In the genomic region with DNA sequence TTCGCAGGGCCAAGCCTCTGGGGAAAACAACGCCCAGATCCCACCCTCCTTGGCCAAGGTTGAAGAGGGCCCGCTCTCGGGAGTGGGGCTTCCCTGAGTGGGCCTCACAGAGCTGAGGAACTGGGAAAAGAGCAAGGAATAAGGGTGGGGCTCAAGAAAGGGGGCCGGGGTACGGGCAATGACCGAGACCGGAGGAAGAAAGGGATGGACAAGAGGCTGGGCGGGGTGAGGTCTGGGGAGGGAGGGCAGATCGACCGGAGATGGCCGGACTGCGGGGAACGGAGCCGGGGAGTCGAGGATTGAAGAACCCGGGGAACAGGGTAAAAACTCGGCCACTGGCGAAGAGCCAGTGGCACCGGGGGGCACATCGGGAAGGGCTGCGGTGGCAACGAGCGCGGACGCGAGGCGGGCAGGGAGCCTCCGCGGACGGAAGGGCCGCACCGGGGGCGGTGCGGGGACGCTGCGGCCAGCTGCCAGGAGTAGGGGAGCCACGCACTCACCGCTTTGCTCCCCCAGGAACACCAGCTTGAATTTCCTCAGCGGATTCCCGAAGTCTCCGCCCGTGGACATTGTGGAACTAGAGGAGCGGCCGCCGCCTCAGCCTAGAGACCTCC, we compare ENCODE assay signal across 8 cellular contexts. TPM values are rescaled to one million over a fixed set of nuclear protein-coding genes. Genes with fewer than 3 reads are reported as not detected.
DNase-seq lines count a peak whose midpoint lies in the region; ATAC-seq and TF ChIP-seq lines count a peak whose summit lies in the region.

No MANE protein-coding gene starts in this region.

- H3K27me3 ChIP-seq in Panc1 (ENCODE audit: control insufficient read depth, insufficient read depth, low read length) (no peaks in the 10 kb centered on the region), breast epithelium (no peaks in the 10 kb centered on the region), spleen (replicated peaks in 1 of 7) (no peaks in the 10 kb centered on the region)

- CTCF ChIA-PET in Panc1 (lab: Charles Lee) = interaction anchor here (0.6 kb wide), 1 partner anchor 979 kb away, joined by 9 read pairs; no protein-coding TSS in a partner anchor

- intact Hi-C loops in Panc1 (cut with micrococcal nuclease; ENCODE audit: unreplicated experiment) (loop anchor here (10.0 kb wide), 1 partner anchor 175 kb away; no protein-coding TSS in a partner anchor), breast epithelium (cut with DNase I; ENCODE audit: low total_unique reads) (no loop called here), spleen (cut with DNase I; ENCODE audit: low total_unique reads) (no loop called here)

- BruUV-seq in Panc1 (replicated peaks; lab: Mats Ljungman, UMichigan) = TSS peak; percentile 72

- no peaks in the 10 kb centered on the region for H3K36me3 ChIP-seq in Panc1 (ENCODE audit: control insufficient read depth, insufficient read depth, low read length)
- H3K36me3 ChIP-seq in breast epithelium = no peaks in the 10 kb centered on the region
- no peaks in the 10 kb centered on the region for H3K36me3 ChIP-seq in spleen

- ATAC-seq in HG02763 (IDR thresholded peaks at IDR 0.05; ENCODE audit: unreplicated experiment) (peak; percentile 4), Panc1 (peak; percentile 45), HG03342 (IDR thresholded peaks at IDR 0.05; ENCODE audit: unreplicated experiment) (no peak)

- H3K27ac ChIP-seq in Panc1 (ENCODE audit: low read length) (peak overlapping the region; percentile 65), breast epithelium (peak overlapping the region; percentile 96 to 98), spleen (peak overlapping the region; percentile 87 to 99 (median 98))

- H3K4me3 ChIP-seq in Panc1 (ENCODE audit: low read depth in 2 of 2, low read length in 2 of 2) (peak overlapping the region; percentile 58 to 85), breast epithelium (peak overlapping the region; percentile 75 to 98 (median 91)), spleen (peak overlapping the region; percentile 82 to 95 (median 87))

- in situ Hi-C loops in Panc1 (cut with HindIII; ENCODE audit: low pct_unique_long_range_greater_than_20kb, low sequenced_read_pairs) = no loop called here

- no peak for TF ChIP-seq POLR2A in breast epithelium (IDR thresholded peaks at IDR 0.05)
- TF ChIP-seq POLR2A in spleen (IDR thresholded peaks at IDR 0.05) = no peak

- H3K9me3 ChIP-seq in Panc1 (ENCODE audit: control insufficient read depth, insufficient read depth, low read depth, low read length) (no peaks in the 10 kb centered on the region), breast epithelium (no peaks in the 10 kb centered on the region), spleen (no peaks in the 10 kb centered on the region)

- TF ChIP-seq CTCF in Panc1 (IDR thresholded peaks at IDR 0.05) (no peak), breast epithelium (IDR thresholded peaks at IDR 0.05) (no peak), spleen (IDR thresholded peaks at IDR 0.05 in 8 of 11, conservative IDR thresholded peaks at IDR 0.05 in 3 of 11) (no peak)

- DNase-seq in NCI-H345 (lab: John Stamatoyannopoulos, UW) (peak; percentile 30), NCI-H345 treated with DMSO at 0.1 percent for 48 hours (lab: John Stamatoyannopoulos, UW; ENCODE audit: unreplicated experiment) (no peak), Panc1 (ENCODE audit: low read depth, low spot score) (no peak), breast epithelium (ENCODE audit: low spot score in 2 of 2) (peak; percentile 61 to 69), islet precursor cell (peak; percentile 62), spleen (no peak)

- H3K4me1 ChIP-seq in Panc1 (ENCODE audit: control insufficient read depth, insufficient read depth, low read length) (peaks cover 19% of the 10 kb centered on the region; the same call in 1 of the 2 replicates), breast epithelium (peaks cover 0 to 10% of the 10 kb centered on the region in 2 donors), spleen (peaks cover 18 to 54% (median 26%) of the 10 kb centered on the region in 6 donors)

- POLR2A ChIA-PET in Panc1 (lab: Charles Lee) = interaction anchor here (0.9 to 1.7 kb wide), 3 partner anchors 16 to 127 kb away, joined by 3 to 9 read pairs (median 5); no protein-coding TSS in a partner anchor

- 0 to 1% (median 1%) methylated on average over 41 to 46 of the region's 46 CpGs for WGBS in spleen, 5 donors

RNA-seq across cellular contexts. Expression of a gene that starts 0.7 kb away (rescaled TPM):
- total RNA-seq in Panc1 (2021; ENCODE audit: unreplicated experiment) = 149 TPM
- 93.7 TPM for polyA plus RNA-seq in Panc1 (2012; ENCODE audit: insufficient read length)
- total RNA-seq in breast epithelium = 100 to 1,000 TPM in 2 of 3 donors, 10 to 100 TPM in 1; 79.6 to 119 (median 102) TPM
- 100 to 1,000 TPM in 3 of 7 donors, 10 to 100 TPM in 4; 94.9 to 144 (median 99.8) TPM for total RNA-seq in spleen
- 10 to 100 TPM; 25.7 to 55.3 (median 36.9) TPM for polyA plus RNA-seq in spleen

RNA-seq across cellular contexts. Expression of a gene that starts 27.5 kb away (rescaled TPM):
- total RNA-seq in Panc1 (2021; ENCODE audit: unreplicated experiment) (42.0 TPM), breast epithelium (10 to 100 TPM in 2 of 3 donors, 1 to 10 TPM in 1; 6.9 to 28.2 (median 15.7) TPM), spleen (10 to 100 TPM; 10.7 to 27.3 (median 24.3) TPM)
- 27.0 TPM for polyA plus RNA-seq in Panc1 (2012; ENCODE audit: insufficient read length)
- polyA plus RNA-seq in spleen = 10 to 100 TPM; 31.8 to 46.6 (median 41.9) TPM

Comparison
In these comparisons a context has a peak if more than half of its experiments do, and no peak if none do; other contexts are left out.
1. DNase-seq: peak in NCI-H345 (single experiment), breast epithelium (2 of 2) and islet precursor cell (single experiment); none in NCI-H345 treated with DMSO at 0.1 percent for 48 hours (single experiment), Panc1 (single experiment) and spleen (single experiment).
2. Peak in every context shown above with its lines, with median percentiles within 50 percentile points of each other: H3K27ac ChIP-seq and H3K4me3 ChIP-seq.